ENCODE assay signal across 21 cellular contexts in genomic region chr13:46062190-46062589, GRCh38. TPM values are rescaled to one million over a fixed set of nuclear protein-coding genes. Genes with fewer than 3 reads are reported as not detected.
DNase-seq lines count a peak whose midpoint lies in the region; ATAC-seq, FAIRE-seq and TF ChIP-seq lines count a peak whose summit lies in the region.
"Had no signal": no experiment of that assay in that cellular context is flagged by ENCODE, and none has a peak within 500 bp of the region (broad histone marks: within the 10 kb centered on the region; RNA-seq: fewer than 3 reads in every experiment).

No MANE protein-coding gene starts in this region.

- H3K9me3 ChIP-seq in astrocyte (ENCODE audit: insufficient read depth, low read depth, low read length) (no peaks in the 10 kb centered on the region), hepatocyte (ENCODE audit: low read depth) (no peaks in the 10 kb centered on the region), psoas muscle (no peaks in the 10 kb centered on the region)
- H3K9me3 ChIP-seq: left lung, pancreas had no signal

- H2AFZ ChIP-seq in astrocyte (ENCODE audit: low read depth, low read length) (no peak overlapping the region), hepatocyte (no peak overlapping the region)

- no peak overlapping the region for H3K4me3 ChIP-seq in astrocyte (ENCODE audit: insufficient read depth, low read depth, low read length)
- H3K4me3 ChIP-seq in hepatocyte: no peak overlapping the region
- H3K4me3 ChIP-seq in psoas muscle: no peak overlapping the region
- H3K4me3 ChIP-seq: left lung, pancreas had no signal

- intact Hi-C loops in psoas muscle (cut with DNase I): no loop called here

- H3K79me2 ChIP-seq in astrocyte (ENCODE audit: insufficient read depth, low read length) (no peaks in the 10 kb centered on the region), hepatocyte (no peaks in the 10 kb centered on the region)

- H3K9me3 Mint-ChIP-seq in astrocyte (ENCODE audit: unreplicated experiment): no peaks in the 10 kb centered on the region

- no peak overlapping the region for H3K4me3 Mint-ChIP-seq in astrocyte (ENCODE audit: unreplicated experiment)
- H3K4me3 Mint-ChIP-seq: T-cell had no signal

- 72% methylated on average over 5 of the region's 5 CpGs for WGBS in hepatocyte (ENCODE audit: low lambda C conversion rate, missing lambda C conversion rate)
- 83 to 87% (median 84%) methylated on average over 5 of the region's 5 CpGs for WGBS in psoas muscle, 3 donors

- no peak for FAIRE-seq in astrocyte (lab: Jason Lieb, UNC)
- FAIRE-seq: GM18507, pancreas, small intestine, urothelium cell line had no signal

- peaks cover 2% of the 10 kb centered on the region for H3K36me3 Mint-ChIP-seq in astrocyte (ENCODE audit: low read depth, unreplicated experiment)

- TF ChIP-seq CTCF in astrocyte (IDR thresholded peaks at IDR 0.05; ENCODE audit: insufficient read depth, low read depth, low read length): no peak
- no peak for TF ChIP-seq CTCF in hepatocyte (IDR thresholded peaks at IDR 0.05; ENCODE audit: poor library complexity)
- TF ChIP-seq CTCF in psoas muscle (IDR thresholded peaks at IDR 0.05): no peak

- H3K36me3 ChIP-seq in astrocyte (ENCODE audit: insufficient read depth, low read length): no peaks in the 10 kb centered on the region
- no peaks in the 10 kb centered on the region for H3K36me3 ChIP-seq in hepatocyte (replicated peaks; ENCODE audit: insufficient read depth, low read depth)
- H3K36me3 ChIP-seq in psoas muscle (ENCODE audit: insufficient read depth in 1 of 2, low read depth in 1 of 2): no peaks in the 10 kb centered on the region
- H3K36me3 ChIP-seq: left lung, pancreas had no signal

- no peak for ATAC-seq in GM18517 (IDR thresholded peaks at IDR 0.05; ENCODE audit: unreplicated experiment)
- no peak for ATAC-seq in HG02938 (IDR thresholded peaks at IDR 0.05; ENCODE audit: unreplicated experiment)
- no peak for ATAC-seq in psoas muscle
- ATAC-seq: left lung; pancreas; stimulated activated naive CD8-positive, alpha-beta T cell treated with anti-CD3 and anti-CD28 coated beads, Interleukin-15, Interleukin-2, amounts not matched to agents 100 U/mL and 50 U/mL, for 24 hours; T-cell had no signal

- H3K4me1 ChIP-seq in astrocyte (ENCODE audit: insufficient read depth, low read length) (no peaks in the 10 kb centered on the region), hepatocyte (ENCODE audit: insufficient read depth) (no peaks in the 10 kb centered on the region), psoas muscle (no peaks in the 10 kb centered on the region)
- H3K4me1 ChIP-seq: left lung, pancreas had no signal

- H3K9ac ChIP-seq in astrocyte (ENCODE audit: low read length): no peak overlapping the region

- peak; percentile 53 for DNase-seq in EH (ENCODE audit: low read depth)
- DNase-seq in MV-4-11 (lab: John Stamatoyannopoulos, UW): peak; percentile 72
- no peak for DNase-seq in astrocyte (ENCODE audit: low read depth)
- peak; percentile 13 for DNase-seq in hepatocyte (ENCODE audit: low spot score)
- no peak for DNase-seq in psoas muscle
- no peak for DNase-seq in NCI-H345 (lab: John Stamatoyannopoulos, UW)
- DNase-seq: activated CD4-positive, CD25-positive, alpha-beta regulatory T cell; activated effector memory CD4-positive, alpha-beta T cell treated with Interleukin-2 at 50 U/mL for 16 hours; AML-193; Calu3; left lung; NCI-H1436; NCI-H2227 treated with DMSO at 0.1 percent for 48 hours; pancreas; small intestine; stimulated activated naive CD8-positive, alpha-beta T cell treated with anti-CD3 and anti-CD28 coated beads, Interleukin-15, Interleukin-2, amounts not matched to agents 100 U/mL and 50 U/mL, for 24 hours; T-cell had no signal

- peaks cover 9% of the 10 kb centered on the region for H3K4me1 Mint-ChIP-seq in astrocyte (ENCODE audit: low read depth, unreplicated experiment)
- H3K4me1 Mint-ChIP-seq: T-cell had no signal

- H3K4me2 ChIP-seq in astrocyte (ENCODE audit: low read length): peak overlapping the region; percentile 11
- peak overlapping the region; percentile 20 for H3K4me2 ChIP-seq in hepatocyte

- no peaks in the 10 kb centered on the region for H3K27me3 Mint-ChIP-seq in astrocyte (ENCODE audit: low read depth, unreplicated experiment)

- H3K27ac ChIP-seq in astrocyte (ENCODE audit: low read depth, low read length) (no peak overlapping the region), hepatocyte (peak overlapping the region; percentile 7), psoas muscle (no peak overlapping the region)
- H3K27ac ChIP-seq: left lung, pancreas had no signal

- H3K27me3 ChIP-seq in astrocyte (ENCODE audit: insufficient read depth, low read length): no peaks in the 10 kb centered on the region
- no peaks in the 10 kb centered on the region for H3K27me3 ChIP-seq in hepatocyte
- H3K27me3 ChIP-seq in psoas muscle (ENCODE audit: insufficient read depth in 3 of 3, low read length in 2 of 3): no peaks in the 10 kb centered on the region
- H3K27me3 ChIP-seq: left lung, pancreas had no signal

- H4K20me1 ChIP-seq in astrocyte (ENCODE audit: insufficient read depth, low read length) (no peaks in the 10 kb centered on the region), hepatocyte (ENCODE audit: insufficient read depth, poor library complexity, severe bottlenecking) (no peaks in the 10 kb centered on the region)

- H3K9me2 ChIP-seq in hepatocyte (replicated peaks; ENCODE audit: insufficient read depth): no peaks in the 10 kb centered on the region

- H3K27ac Mint-ChIP-seq in astrocyte (ENCODE audit: unreplicated experiment): no peak overlapping the region
- H3K27ac Mint-ChIP-seq: T-cell had no signal

RNA-seq across cellular contexts. Expression of gene ZC3H13, which starts 9.6 kb away (rescaled TPM):
- total RNA-seq in astrocyte (39.6 and 40.8 TPM in 2 replicates), hepatocyte (15.2 and 16.0 TPM in 2 replicates), psoas muscle (10 to 100 TPM; 25.4 to 31.6 (median 26.9) TPM)
- polyA plus RNA-seq in hepatocyte (45.2 and 59.2 TPM in 2 replicates), psoas muscle (10 to 100 TPM in 1 of 3 donors, 1 to 10 TPM in 2; 6.8 to 14.4 (median 8.9) TPM)

RNA-seq across cellular contexts. Expression of gene CPB2, which starts 42.6 kb away (rescaled TPM):
- total RNA-seq in astrocyte (not detected in 2 replicates), hepatocyte (54.6 and 59.1 TPM in 2 replicates), psoas muscle (not detected)
- polyA plus RNA-seq in hepatocyte (25.6 and 43.3 TPM in 2 replicates), psoas muscle (not detected)
- total RNA-seq: Calu3 had no signal
- polyA plus RNA-seq: small intestine had no signal

Comparison
In these comparisons a context has a peak if more than half of its experiments do, and no peak if none do; other contexts are left out.
1. DNase-seq: peak in EH (single experiment), MV-4-11 (single experiment) and hepatocyte (single experiment); none in astrocyte (single experiment), psoas muscle (0 of 2) and NCI-H345 (single experiment).
2. RNA of gene CPB2, which starts 42.6 kb away (total RNA-seq): 54.6 to 59.1 TPM in hepatocyte; not detected in astrocyte and not detected in psoas muscle; every median in the first group is over 10 times any median in the second.